1 cellular context compared by ENCODE assay signal in genomic region chr16:66947302-66948033, GRCh38.
TF ChIP-seq lines count a peak whose summit lies in the region.

No MANE protein-coding gene starts in this region.

TF ChIP-seq in HepG2, 621 proteins besides CTCF, POLR2A, EP300 and RAD21 (continued from another document and continues in another):
- TF ChIP-seq ZBTB10 (CRISPR knock-in tag; IDR thresholded peaks at IDR 0.05; ENCODE audit: borderline replicate concordance): peak; percentile 91
- no peak for TF ChIP-seq ZBTB21 (CRISPR knock-in tag; IDR thresholded peaks at IDR 0.05)
- TF ChIP-seq BCL6 (CRISPR knock-in tag; IDR thresholded peaks at IDR 0.05): peak; percentile 45; the same call in 1 of the 2 replicates
- peak; percentile 30; the same call in 1 of the 2 replicates for TF ChIP-seq HMGXB3 (CRISPR knock-in tag; IDR thresholded peaks at IDR 0.05; ENCODE audit: borderline replicate concordance)
- no peak for TF ChIP-seq GTF2F1 (IDR thresholded peaks at IDR 0.05; ENCODE audit: low read length)
- peak; percentile 68; the same call in 1 of the 2 replicates for TF ChIP-seq GATAD2A (CRISPR knock-in tag; IDR thresholded peaks at IDR 0.05)
- TF ChIP-seq ZNF816 (CRISPR knock-in tag; IDR thresholded peaks at IDR 0.05; ENCODE audit: borderline replicate concordance): no peak
- no peak for TF ChIP-seq TOPORS (CRISPR knock-in tag; IDR thresholded peaks at IDR 0.05)
- no peak for TF ChIP-seq ATAD3A (CRISPR knock-in tag; IDR thresholded peaks at IDR 0.05)
- TF ChIP-seq RXRB (CRISPR knock-in tag; IDR thresholded peaks at IDR 0.05; ENCODE audit: borderline replicate concordance): peak; percentile 69; the same call in 1 of the 2 replicates
- no peak for TF ChIP-seq AHR (CRISPR knock-in tag; IDR thresholded peaks at IDR 0.05)
- TF ChIP-seq ZNF451 (CRISPR knock-in tag; IDR thresholded peaks at IDR 0.05): no peak
- TF ChIP-seq ZFP82 (CRISPR knock-in tag; IDR thresholded peaks at IDR 0.05; ENCODE audit: borderline replicate concordance): no peak
- TF ChIP-seq NFIC (IDR thresholded peaks at IDR 0.05; ENCODE audit: low read length): no peak
- TF ChIP-seq ZNF703 (CRISPR knock-in tag; IDR thresholded peaks at IDR 0.05; ENCODE audit: borderline replicate concordance): no peak; the same call in 1 of the 2 replicates
- no peak for TF ChIP-seq TRIM24 (CRISPR knock-in tag; IDR thresholded peaks at IDR 0.05)
- no peak; the same call in 1 of the 2 replicates for TF ChIP-seq SOX5 (CRISPR knock-in tag; IDR thresholded peaks at IDR 0.05; ENCODE audit: borderline replicate concordance)
- TF ChIP-seq ARID2 (CRISPR knock-in tag; IDR thresholded peaks at IDR 0.05; ENCODE audit: borderline replicate concordance): no peak; the same call in 1 of the 2 replicates
- no peak for TF ChIP-seq CBFB (CRISPR knock-in tag; IDR thresholded peaks at IDR 0.05)
- no peak for TF ChIP-seq ZNF777 (CRISPR knock-in tag; IDR thresholded peaks at IDR 0.05)
- TF ChIP-seq ZNF749 (CRISPR knock-in tag; IDR thresholded peaks at IDR 0.05; ENCODE audit: borderline replicate concordance): no peak
- TF ChIP-seq NR2F2 (IDR thresholded peaks at IDR 0.05; ENCODE audit: borderline replicate concordance, low read depth): no peak
- TF ChIP-seq ARID4A (CRISPR knock-in tag; IDR thresholded peaks at IDR 0.05; ENCODE audit: borderline replicate concordance): no peak; the same call in 1 of the 2 replicates
- no peak for TF ChIP-seq ZBTB40 (IDR thresholded peaks at IDR 0.05)
- TF ChIP-seq ZBTB40 (CRISPR knock-in tag; IDR thresholded peaks at IDR 0.05): no peak; the same call in 1 of the 2 replicates
- TF ChIP-seq KMT2A (CRISPR knock-in tag; IDR thresholded peaks at IDR 0.05): no peak
- TF ChIP-seq ZBTB49 (CRISPR knock-in tag; IDR thresholded peaks at IDR 0.05; ENCODE audit: borderline replicate concordance): no peak
- TF ChIP-seq SMARCC2 (IDR thresholded peaks at IDR 0.05): no peak
- TF ChIP-seq MATR3 (CRISPR knock-in tag; IDR thresholded peaks at IDR 0.05): no peak
- no peak for TF ChIP-seq GMEB1 (CRISPR knock-in tag; IDR thresholded peaks at IDR 0.05; ENCODE audit: borderline replicate concordance)
- no peak for TF ChIP-seq ZNF672 (CRISPR knock-in tag; IDR thresholded peaks at IDR 0.05)
- TF ChIP-seq XRCC5 (optimal IDR thresholded peaks at IDR 0.05; ENCODE audit: low read length): peak; percentile 71
- TF ChIP-seq ZNF3 (CRISPR knock-in tag; IDR thresholded peaks at IDR 0.05): no peak
- TF ChIP-seq KAT2B (IDR thresholded peaks at IDR 0.05; ENCODE audit: borderline replicate concordance, low read depth, low read length): no peak
- TF ChIP-seq TCF12 (IDR thresholded peaks at IDR 0.05): no peak
- no peak for TF ChIP-seq TCF12 (CRISPR knock-in tag; IDR thresholded peaks at IDR 0.05)
